In the genomic region with DNA sequence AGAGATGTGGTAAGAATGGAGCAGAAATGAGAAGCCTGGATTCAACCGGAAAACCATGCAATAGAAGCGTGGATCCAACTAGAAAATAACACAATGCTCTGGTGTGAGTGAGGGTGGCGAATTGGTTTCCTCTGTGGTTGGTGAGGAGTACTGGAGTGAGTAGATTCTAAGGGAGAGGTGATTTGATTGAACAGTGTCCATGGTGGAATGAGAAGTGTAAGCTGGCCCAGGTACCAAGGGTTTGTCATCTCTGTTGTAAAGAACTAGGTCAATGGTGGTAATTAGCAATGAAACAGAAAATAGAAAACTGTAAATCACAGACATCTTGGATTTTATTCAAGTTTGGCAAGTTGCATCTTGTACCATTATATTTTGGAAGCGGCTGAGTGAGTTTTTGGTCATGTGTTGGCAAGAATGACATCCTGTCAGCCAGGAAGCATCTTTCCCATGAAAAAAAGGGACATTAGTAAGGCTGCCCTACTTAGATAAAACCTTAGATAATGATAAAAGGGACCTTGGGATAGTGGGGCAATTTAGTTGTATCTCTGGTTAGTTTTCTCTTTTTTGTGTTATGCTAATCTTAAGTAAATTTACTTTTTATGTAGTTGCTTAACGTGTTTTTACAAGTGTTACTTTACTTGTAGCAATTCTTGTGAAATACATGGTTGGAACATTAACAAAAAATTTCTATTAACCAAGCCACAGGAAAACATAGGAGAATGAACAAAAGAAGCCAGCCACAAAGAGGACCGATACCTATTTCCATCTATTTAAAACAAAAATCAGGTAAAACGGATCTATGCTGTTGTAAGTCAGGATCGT, we compare ENCODE assay signal across 1 cellular context.
TF ChIP-seq lines count a peak whose summit lies in the region.

No MANE protein-coding gene starts in this region.

TF ChIP-seq in HepG2, 621 proteins besides CTCF, POLR2A, EP300 and RAD21 (continued from another document and continues in another):
- TF ChIP-seq AHDC1 (CRISPR knock-in tag; IDR thresholded peaks at IDR 0.05; ENCODE audit: borderline replicate concordance) (peak; percentile 86; the same call in 1 of the 2 replicates), TCF12 (IDR thresholded peaks at IDR 0.05) (no peak), TCF12 (CRISPR knock-in tag; IDR thresholded peaks at IDR 0.05) (peak; percentile 63; the same call in 1 of the 2 replicates), TEF (CRISPR knock-in tag; IDR thresholded peaks at IDR 0.05) (no peak), FOSL2 (CRISPR knock-in tag; IDR thresholded peaks at IDR 0.05) (no peak), POLR2AphosphoS2 (IDR thresholded peaks at IDR 0.05; ENCODE audit: low read depth, low read length) (no peak), ZNF468 (CRISPR knock-in tag; IDR thresholded peaks at IDR 0.05) (no peak), FOSL1 (CRISPR knock-in tag; IDR thresholded peaks at IDR 0.05; ENCODE audit: borderline replicate concordance) (peak; percentile 38; the same call in 1 of the 2 replicates), NCOA2 (CRISPR knock-in tag; IDR thresholded peaks at IDR 0.05) (peak; percentile 98), ZNF792 (CRISPR knock-in tag; IDR thresholded peaks at IDR 0.05) (no peak), SIN3B (IDR thresholded peaks at IDR 0.05; ENCODE audit: low read length) (no peak), CAMTA2 (CRISPR knock-in tag; IDR thresholded peaks at IDR 0.05; ENCODE audit: borderline replicate concordance) (no peak), SIN3A (IDR thresholded peaks at IDR 0.05; ENCODE audit: borderline replicate concordance, low read depth, low read length) (no peak), TBP (CRISPR knock-in tag; IDR thresholded peaks at IDR 0.05) (no peak), ZNF20 (CRISPR knock-in tag; IDR thresholded peaks at IDR 0.05) (no peak), MXD1 (CRISPR knock-in tag; IDR thresholded peaks at IDR 0.05) (no peak), ZNF512B (CRISPR knock-in tag; IDR thresholded peaks at IDR 0.05; ENCODE audit: borderline replicate concordance) (0 out of 2 replicates have a peak, but pooled peaks have one; percentile 18), MLXIP (CRISPR knock-in tag; IDR thresholded peaks at IDR 0.05; ENCODE audit: borderline replicate concordance) (no peak), ZNF839 (CRISPR knock-in tag; IDR thresholded peaks at IDR 0.05; ENCODE audit: borderline replicate concordance) (no peak), MAZ (IDR thresholded peaks at IDR 0.05; ENCODE audit: borderline replicate concordance, low read depth, low read length) (no peak), MAZ (CRISPR knock-in tag; IDR thresholded peaks at IDR 0.05; ENCODE audit: low read depth) (no peak), FOXJ3 (CRISPR knock-in tag; IDR thresholded peaks at IDR 0.05; ENCODE audit: borderline replicate concordance) (peak; percentile 97; the same call in 1 of the 2 replicates), HIVEP1 (CRISPR knock-in tag; IDR thresholded peaks at IDR 0.05) (no peak), ZNF598 (CRISPR knock-in tag; IDR thresholded peaks at IDR 0.05; ENCODE audit: borderline replicate concordance) (no peak), NFRKB (IDR thresholded peaks at IDR 0.05) (no peak), ZNF597 (CRISPR knock-in tag; IDR thresholded peaks at IDR 0.05) (no peak), CBX1 (IDR thresholded peaks at IDR 0.05; ENCODE audit: low read depth) (no peak), IKZF1 (IDR thresholded peaks at IDR 0.05) (no peak), KLF13 (CRISPR knock-in tag; IDR thresholded peaks at IDR 0.05) (no peak), MIXL1 (CRISPR knock-in tag; IDR thresholded peaks at IDR 0.05) (no peak; the same call in 1 of the 2 replicates), ZBTB42 (CRISPR knock-in tag; IDR thresholded peaks at IDR 0.05) (no peak), NFIB (CRISPR knock-in tag; IDR thresholded peaks at IDR 0.05; ENCODE audit: borderline replicate concordance) (no peak), CSRNP2 (CRISPR knock-in tag; conservative IDR thresholded peaks at IDR 0.05; ENCODE audit: low read depth) (no peak), CREM (IDR thresholded peaks at IDR 0.05) (peak; percentile 94), CREM (CRISPR knock-in tag; IDR thresholded peaks at IDR 0.05) (no peak), HOXA5 (CRISPR knock-in tag; IDR thresholded peaks at IDR 0.05) (peak; percentile 63; the same call in 1 of the 2 replicates), KMT2B (CRISPR knock-in tag; IDR thresholded peaks at IDR 0.05) (no peak)
- TF ChIP-seq, protein P1, sequence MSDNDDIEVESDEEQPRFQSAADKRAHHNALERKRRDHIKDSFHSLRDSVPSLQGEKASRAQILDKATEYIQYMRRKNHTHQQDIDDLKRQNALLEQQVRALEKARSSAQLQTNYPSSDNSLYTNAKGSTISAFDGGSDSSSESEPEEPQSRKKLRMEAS (IDR thresholded peaks at IDR 0.05), result no peak
- TF ChIP-seq, protein P2, sequence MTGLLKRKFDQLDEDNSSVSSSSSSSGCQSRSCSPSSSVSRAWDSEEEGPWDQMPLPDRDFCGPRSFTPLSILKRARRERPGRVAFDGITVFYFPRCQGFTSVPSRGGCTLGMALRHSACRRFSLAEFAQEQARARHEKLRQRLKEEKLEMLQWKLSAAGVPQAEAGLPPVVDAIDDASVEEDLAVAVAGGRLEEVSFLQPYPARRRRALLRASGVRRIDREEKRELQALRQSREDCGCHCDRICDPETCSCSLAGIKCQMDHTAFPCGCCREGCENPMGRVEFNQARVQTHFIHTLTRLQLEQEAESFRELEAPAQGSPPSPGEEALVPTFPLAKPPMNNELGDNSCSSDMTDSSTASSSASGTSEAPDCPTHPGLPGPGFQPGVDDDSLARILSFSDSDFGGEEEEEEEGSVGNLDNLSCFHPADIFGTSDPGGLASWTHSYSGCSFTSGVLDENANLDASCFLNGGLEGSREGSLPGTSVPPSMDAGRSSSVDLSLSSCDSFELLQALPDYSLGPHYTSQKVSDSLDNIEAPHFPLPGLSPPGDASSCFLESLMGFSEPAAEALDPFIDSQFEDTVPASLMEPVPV (CRISPR knock-in tag; IDR thresholded peaks at IDR 0.05), result no peak
- TF ChIP-seq, protein P3, sequence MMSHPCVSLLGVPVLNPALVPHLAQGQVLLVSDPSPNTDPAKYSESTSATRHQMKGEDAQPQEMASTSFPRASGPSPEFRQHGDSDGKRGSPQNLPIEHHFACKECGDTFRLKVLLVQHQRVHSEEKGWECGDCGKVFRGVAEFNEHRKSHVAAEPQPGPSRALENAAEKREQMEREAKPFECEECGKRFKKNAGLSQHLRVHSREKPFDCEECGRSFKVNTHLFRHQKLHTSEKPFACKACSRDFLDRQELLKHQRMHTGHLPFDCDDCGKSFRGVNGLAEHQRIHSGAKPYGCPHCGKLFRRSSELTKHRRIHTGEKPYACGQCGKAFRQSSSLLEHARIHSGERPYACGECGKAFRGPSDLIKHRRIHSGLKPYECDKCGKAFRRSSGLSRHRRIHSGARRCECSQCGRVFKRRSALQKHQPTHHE (CRISPR knock-in tag; IDR thresholded peaks at IDR 0.05; ENCODE audit: borderline replicate concordance), result no peak
